8 cellular contexts compared by ENCODE assay signal in genomic region chrX:48520976-48521352, GRCh38. TPM values are rescaled to one million over a fixed set of nuclear protein-coding genes. Genes with fewer than 3 reads are reported as not detected.
A peak's percentile ranks its signal among the peaks of the same experiment; 100 is the strongest.
DNase-seq lines count a peak whose midpoint lies in the region; ATAC-seq and TF ChIP-seq lines count a peak whose summit lies in the region.

No MANE protein-coding gene starts in this region.

- peak overlapping the region; percentile 87 to 95 (median 94) for H3K27ac Mint-ChIP-seq in immature natural killer cell

- H3K4me3 Mint-ChIP-seq in immature natural killer cell: peak overlapping the region; percentile 86 to 93 (median 91)

- H3K36me3 ChIP-seq in left ventricle myocardium inferior: no peaks in the 10 kb centered on the region
- H3K36me3 ChIP-seq in WERI-Rb-1: peaks cover 24% of the 10 kb centered on the region
- H3K36me3 ChIP-seq in upper lobe of right lung: no peaks in the 10 kb centered on the region

- no peak for DNase-seq in left ventricle myocardium inferior
- DNase-seq in left cardiac atrium: no peak
- DNase-seq in WERI-Rb-1: no peak
- DNase-seq in immature natural killer cell: no peak
- no peak for DNase-seq in upper lobe of right lung
- no peak for DNase-seq in SIG-M5 treated with dmso at 0.1 percent for 504 hours (lab: John Stamatoyannopoulos, UW; ENCODE audit: unreplicated experiment)

- intact Hi-C loops in left ventricle myocardium inferior (cut with micrococcal nuclease) (no loop called here), left cardiac atrium (cut with DNase I) (no loop called here), upper lobe of right lung (cut with DNase I) (no loop called here)

- peaks cover 0 to 3% (median 3%) of the 10 kb centered on the region in 3 donors for H3K27me3 Mint-ChIP-seq in immature natural killer cell (ENCODE audit: low read depth in 3 of 3)

- no peaks in the 10 kb centered on the region for H3K9me3 Mint-ChIP-seq in immature natural killer cell

- H3K36me3 Mint-ChIP-seq in immature natural killer cell: peaks cover 0 to 4% (median 0%) of the 10 kb centered on the region in 3 donors

- no peaks in the 10 kb centered on the region for H3K27me3 ChIP-seq in left ventricle myocardium inferior (ENCODE audit: low read depth)
- H3K27me3 ChIP-seq in WERI-Rb-1 (ENCODE audit: insufficient read depth, low read depth, severe bottlenecking): peaks cover 12% of the 10 kb centered on the region
- no peaks in the 10 kb centered on the region for H3K27me3 ChIP-seq in upper lobe of right lung

- ATAC-seq in left cardiac atrium (no peak), upper lobe of right lung (no peak), GM21737 (IDR thresholded peaks at IDR 0.05; ENCODE audit: unreplicated experiment) (no peak), GM18867 (IDR thresholded peaks at IDR 0.05; ENCODE audit: unreplicated experiment) (no peak)

- TF ChIP-seq CTCF in left ventricle myocardium inferior (IDR thresholded peaks at IDR 0.05; ENCODE audit: borderline replicate concordance) (no peak), WERI-Rb-1 (IDR thresholded peaks at IDR 0.05; ENCODE audit: low read depth, low read length) (no peak), upper lobe of right lung (IDR thresholded peaks at IDR 0.05) (no peak)

- peaks cover 20 to 25% of the 10 kb centered on the region in 2 donors for H3K4me1 Mint-ChIP-seq in immature natural killer cell

- H3K4me1 ChIP-seq in left ventricle myocardium inferior (peaks cover 8% of the 10 kb centered on the region), upper lobe of right lung (no peaks in the 10 kb centered on the region)

- H3K27ac ChIP-seq in left ventricle myocardium inferior (replicated peaks) (peak overlapping the region; percentile 80), WERI-Rb-1 (peak overlapping the region; percentile 76), upper lobe of right lung (peak overlapping the region; percentile 70)

- H3K9me3 ChIP-seq in left ventricle myocardium inferior (replicated peaks) (no peaks in the 10 kb centered on the region), WERI-Rb-1 (ENCODE audit: severe bottlenecking) (no peaks in the 10 kb centered on the region), upper lobe of right lung (no peaks in the 10 kb centered on the region)

- H3K4me3 ChIP-seq in left ventricle myocardium inferior: peak overlapping the region; percentile 72
- peak overlapping the region; percentile 79 for H3K4me3 ChIP-seq in WERI-Rb-1 (ENCODE audit: low read depth, low read length)
- H3K4me3 ChIP-seq in upper lobe of right lung: peak overlapping the region; percentile 56

RNA-seq across cellular contexts. Expression of gene EBP, which starts 0.6 kb away (rescaled TPM):
- total RNA-seq in left ventricle myocardium inferior (48.9 TPM), left cardiac atrium (10 to 100 TPM; 68.8 to 85.2 TPM), upper lobe of right lung (93.4 TPM)
- polyA plus RNA-seq in immature natural killer cell: 100 to 1,000 TPM; 184 to 314 (median 233) TPM

RNA-seq across cellular contexts. Expression of gene PORCN, which starts 12.2 kb away (rescaled TPM):
- total RNA-seq in left ventricle myocardium inferior (13.6 TPM), left cardiac atrium (10 to 100 TPM; 11.1 to 19.1 TPM), upper lobe of right lung (8.9 TPM)
- 10 to 100 TPM; 13.1 to 29.8 (median 18.1) TPM for polyA plus RNA-seq in immature natural killer cell

RNA-seq across cellular contexts. Expression of gene TBC1D25, which starts 18.6 kb away (rescaled TPM):
- total RNA-seq in left ventricle myocardium inferior (14.5 TPM), left cardiac atrium (10 to 100 TPM; 12.4 to 18.1 TPM), upper lobe of right lung (14.6 TPM)
- 10 to 100 TPM; 20.0 to 34.9 (median 30.6) TPM for polyA plus RNA-seq in immature natural killer cell

RNA-seq across cellular contexts. Expression of gene FTSJ1, which starts 45.0 kb away (rescaled TPM):
- 15.3 TPM for total RNA-seq in left ventricle myocardium inferior
- total RNA-seq in left cardiac atrium: 10 to 100 TPM; 19.0 to 29.1 TPM
- 100 to 1,000 TPM in 1 of 3 donors, 10 to 100 TPM in 2; 73.5 to 115 (median 85.0) TPM for polyA plus RNA-seq in immature natural killer cell
- total RNA-seq in upper lobe of right lung: 33.9 TPM

RNA-seq across cellular contexts. Expression of gene SLC38A5, which starts 50.9 kb away (rescaled TPM):
- 0.71 TPM for total RNA-seq in left ventricle myocardium inferior
- total RNA-seq in left cardiac atrium: 1 to 10 TPM; 1.2 to 5.0 TPM
- polyA plus RNA-seq in immature natural killer cell: 10 to 100 TPM; 24.3 to 48.0 (median 26.5) TPM
- 21.5 TPM for total RNA-seq in upper lobe of right lung
